In genomic region chr18:55573386-55573785, GRCh38 we compare ENCODE assay signal across 17 cellular contexts.
"Had no signal": no experiment of that assay in that cellular context is flagged by ENCODE, and none has a peak within 500 bp of the region (broad histone marks: within the 10 kb centered on the region; RNA-seq: fewer than 3 reads in every experiment).

No MANE protein-coding gene starts in this region.

- H3K9me3 Mint-ChIP-seq: neural crest cell, type B pancreatic cell had no signal

- H3K9me3 ChIP-seq: esophagus muscularis mucosa, gastrocnemius medialis, heart right ventricle, mucosa of descending colon, pancreas had no signal

- H3K27ac ChIP-seq: epithelial cell of prostate, esophagus muscularis mucosa, heart right ventricle, pancreas had no signal

- H3K4me3 ChIP-seq: esophagus muscularis mucosa, gastrocnemius medialis, heart right ventricle, mucosa of descending colon, pancreas had no signal

- H3K27ac Mint-ChIP-seq: naive thymus-derived CD8-positive, alpha-beta T cell; progenitor cell of endocrine pancreas; type B pancreatic cell had no signal

- H3K36me3 ChIP-seq: esophagus muscularis mucosa, gastrocnemius medialis, pancreas had no signal

- H3K27me3 Mint-ChIP-seq: progenitor cell of endocrine pancreas, type B pancreatic cell had no signal

- H3K27me3 ChIP-seq: esophagus muscularis mucosa, gastrocnemius medialis, heart right ventricle, pancreas had no signal

- H3K4me3 Mint-ChIP-seq: naive thymus-derived CD8-positive, alpha-beta T cell; neural crest cell; type B pancreatic cell had no signal

- ATAC-seq: gastrocnemius medialis; heart right ventricle; mucosa of descending colon; naive thymus-derived CD8-positive, alpha-beta T cell; pancreas; right cardiac atrium had no signal

- H3K36me3 Mint-ChIP-seq: naive thymus-derived CD8-positive, alpha-beta T cell had no signal

- DNase-seq: effector memory CD4-positive, alpha-beta T cell; gastrocnemius medialis; heart right ventricle; hypothalamus; mucosa of descending colon; naive thymus-derived CD8-positive, alpha-beta T cell; occipital lobe; pancreas; right cardiac atrium; small intestine; stimulated activated CD4-positive, alpha-beta T cell treated with anti-CD3 and anti-CD28 coated beads, Interleukin-12 subunit alpha, Interleukin-12 subunit beta, amount 100 ng/mL, for 4 hours; stimulated activated naive CD4-positive, alpha-beta T cell treated with Interleukin-2 at 50 U/mL for 16 hours had no signal
